In the genomic region with DNA sequence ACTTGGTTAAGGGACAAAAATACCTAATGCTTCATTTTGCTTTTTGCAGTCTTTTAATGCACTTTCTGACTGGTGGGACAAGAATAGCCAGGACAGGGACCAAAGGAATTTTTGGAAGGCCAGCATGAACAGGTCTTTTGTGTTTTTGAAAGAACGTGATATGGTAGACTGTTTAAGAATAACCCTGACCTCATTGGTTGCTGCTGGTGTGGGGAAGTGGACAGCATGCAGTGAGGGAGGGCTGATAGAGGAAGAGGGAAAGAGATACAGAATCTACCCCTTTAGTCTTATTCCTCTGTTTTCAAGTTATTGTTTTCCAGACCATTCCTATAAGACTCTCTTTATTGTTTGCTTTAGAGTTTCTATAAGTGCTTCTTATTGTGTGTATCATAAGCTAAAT, we compare ENCODE assay signal across 19 cellular contexts.
DNase-seq lines count a peak whose midpoint lies in the region; ATAC-seq and TF ChIP-seq lines count a peak whose summit lies in the region.
"Had no signal": no experiment of that assay in that cellular context is flagged by ENCODE, and none has a peak within 500 bp of the region (broad histone marks: within the 10 kb centered on the region; RNA-seq: fewer than 3 reads in every experiment).

No MANE protein-coding gene starts in this region.

- no peaks in the 10 kb centered on the region for H4K20me1 ChIP-seq in OCI-LY7 (ENCODE audit: insufficient read depth, low read length)

- H3K4me3 ChIP-seq in OCI-LY7 (ENCODE audit: low read depth, low read length, poor library complexity, severe bottlenecking) (no peak overlapping the region), transverse colon (no peak overlapping the region)
- H3K4me3 ChIP-seq: GM23248, HAP-1 had no signal

- H2AFZ ChIP-seq in OCI-LY7 (ENCODE audit: low read length), result peak overlapping the region; percentile 75; the same call in 1 of the 2 replicates
- H2AFZ ChIP-seq: GM23248 had no signal

- TF ChIP-seq CTCF in OCI-LY7 (conservative IDR thresholded peaks at IDR 0.05; ENCODE audit: low read length), result no peak
- no peak for TF ChIP-seq CTCF in transverse colon (IDR thresholded peaks at IDR 0.05)

- 59 to 67% methylated on average over 1 of the region's 1 CpG for whole genome bisulfite sequencing in transverse colon (ENCODE audit: low coverage in 1 of 2), 2 donors

- TF ChIP-seq EP300 in transverse colon (IDR thresholded peaks at IDR 0.05; ENCODE audit: low read depth), result no peak

- in situ Hi-C loops in transverse colon (cut with MboI; ENCODE audit: low pct_ligation_motif_present in 1 of 4, low pct_unique_long_range_greater_than_20kb in 1 of 4, low sequenced_read_pairs in 3 of 4), result no loop called here
- in situ Hi-C loops in KBM-7 (cut with MboI; ENCODE audit: low pct_unique_long_range_greater_than_20kb, low sequenced_read_pairs), result no loop called here

- H3K4me2 ChIP-seq in OCI-LY7 (ENCODE audit: low read length), result no peak overlapping the region

- H3K27ac ChIP-seq in OCI-LY7 (ENCODE audit: low read depth, low read length, poor library complexity, severe bottlenecking) (no peak overlapping the region), transverse colon (no peak overlapping the region)
- H3K27ac ChIP-seq: GM23248 had no signal

- no TSS peak for BruUV-seq in OCI-LY7 (replicated peaks; lab: Mats Ljungman, UMichigan)

- H3K9me3 ChIP-seq in OCI-LY7 (ENCODE audit: low read length), result peaks cover 35% of the 10 kb centered on the region
- no peaks in the 10 kb centered on the region for H3K9me3 ChIP-seq in transverse colon
- H3K9me3 ChIP-seq: BE2C, HAP-1 had no signal

- H3K36me3 ChIP-seq in OCI-LY7 (ENCODE audit: insufficient read depth, low read length), result peaks cover 13% of the 10 kb centered on the region
- H3K36me3 ChIP-seq in transverse colon, result no peaks in the 10 kb centered on the region
- H3K36me3 ChIP-seq: BE2C, HAP-1 had no signal

- H3K9me2 ChIP-seq in OCI-LY7 (ENCODE audit: insufficient read depth, low read length), result no peaks in the 10 kb centered on the region

- CTCF ChIA-PET in OCI-LY7 (lab: Charles Lee; ENCODE audit: unreplicated experiment), result no interaction called here

- H3K4me1 ChIP-seq in OCI-LY7 (ENCODE audit: insufficient read depth, low read length, poor library complexity, severe bottlenecking), result peaks cover 44% of the 10 kb centered on the region
- H3K4me1 ChIP-seq in transverse colon, result no peaks in the 10 kb centered on the region
- H3K4me1 ChIP-seq: BE2C, HAP-1 had no signal

- intact Hi-C loops in left ventricle myocardium superior (cut with micrococcal nuclease), result no loop called here
- intact Hi-C loops in left cardiac atrium (cut with DNase I), result no loop called here
- intact Hi-C loops in OCI-LY7 (cut with micrococcal nuclease; ENCODE audit: unreplicated experiment), result no loop called here
- intact Hi-C loops in left colon (cut with DNase I, micrococcal nuclease), result no loop called here
- intact Hi-C loops in transverse colon (cut with DNase I; ENCODE audit: low total_unique reads), result no loop called here

- no peaks in the 10 kb centered on the region for H3K79me2 ChIP-seq in OCI-LY7 (ENCODE audit: insufficient read depth, low read depth, low read length)

- ATAC-seq in left ventricle myocardium superior (peak; percentile 65), left cardiac atrium (no peak), left colon (no peak)
- ATAC-seq: HepG2 had no signal

- POLR2A ChIA-PET in OCI-LY7 (lab: Charles Lee), result interaction anchor here (0.6 to 1.4 kb wide), 6 partner anchors 13 to 161 kb away, joined by 3 to 5 read pairs (median 3); no protein-coding TSS in a partner anchor

- DNase-seq in left ventricle myocardium superior, result no peak
- no peak for DNase-seq in left cardiac atrium
- DNase-seq in OCI-LY7 (ENCODE audit: low spot score), result no peak
- peak; percentile 42 for DNase-seq in foreskin melanocyte
- no peak for DNase-seq in left colon
- no peak for DNase-seq in transverse colon
- no peak for DNase-seq in KBM-7
- DNase-seq: ACHN; BE2C; C1 segment of cervical spinal cord; CD4-positive, CD25-positive, alpha-beta regulatory T cell; CD8-positive, alpha-beta memory T cell; COR-L47; DMS 273 treated with DMSO at 0.1 percent for 48 hours; DMS53; DND-41; GM23248 had no signal

- H3K27me3 ChIP-seq in transverse colon, result no peaks in the 10 kb centered on the region
- H3K27me3 ChIP-seq: BE2C had no signal

- no peak for TF ChIP-seq POLR2A in transverse colon (IDR thresholded peaks at IDR 0.05)
